ENCODE assay signal across 1 cellular context in genomic region chr4:3354455-3354811, GRCh38.
A peak's percentile ranks its signal among the peaks of the same experiment; 100 is the strongest.
TF ChIP-seq lines count a peak whose summit lies in the region.

No MANE protein-coding gene starts in this region.

TF ChIP-seq in HepG2, 621 proteins besides CTCF, POLR2A, EP300 and RAD21 (continued from another document and continues in another):
- TF ChIP-seq ZNF747 (CRISPR knock-in tag; IDR thresholded peaks at IDR 0.05; ENCODE audit: borderline replicate concordance) (no peak; the same call in 1 of the 2 replicates), ZNF563 (CRISPR knock-in tag; IDR thresholded peaks at IDR 0.05) (no peak), BRD4 (CRISPR knock-in tag; IDR thresholded peaks at IDR 0.05) (peak; percentile 77; the same call in 1 of the 2 replicates), ZNF552 (CRISPR knock-in tag; IDR thresholded peaks at IDR 0.05; ENCODE audit: borderline replicate concordance) (no peak), MTERF4 (CRISPR knock-in tag; IDR thresholded peaks at IDR 0.05) (no peak), CCDC6 (CRISPR knock-in tag; IDR thresholded peaks at IDR 0.05) (peak; percentile 67; the same call in 1 of the 2 replicates), HOXA7 (CRISPR knock-in tag; IDR thresholded peaks at IDR 0.05) (no peak), HIVEP1 (CRISPR knock-in tag; IDR thresholded peaks at IDR 0.05) (no peak), ZNF562 (CRISPR knock-in tag; IDR thresholded peaks at IDR 0.05; ENCODE audit: borderline replicate concordance) (no peak), SP140L (CRISPR knock-in tag; IDR thresholded peaks at IDR 0.05; ENCODE audit: borderline replicate concordance) (no peak), PCBP2 (optimal IDR thresholded peaks at IDR 0.05; ENCODE audit: low read depth, low read length, poor library complexity, severe bottlenecking) (no peak), RFX5 (IDR thresholded peaks at IDR 0.05; ENCODE audit: low read depth, low read length) (no peak), SKI (IDR thresholded peaks at IDR 0.05; ENCODE audit: partially characterized antibody) (peak; percentile 52), SETDB1 (CRISPR knock-in tag; IDR thresholded peaks at IDR 0.05; ENCODE audit: borderline replicate concordance) (no peak), ZNF496 (CRISPR knock-in tag; IDR thresholded peaks at IDR 0.05; ENCODE audit: insufficient replicate concordance) (no peak), HNF4G (IDR thresholded peaks at IDR 0.05; ENCODE audit: borderline replicate concordance, low read depth, low read length) (peak; percentile 93), HNF4G (CRISPR knock-in tag; IDR thresholded peaks at IDR 0.05; ENCODE audit: borderline replicate concordance, low read depth) (peak; percentile 64; the same call in 1 of the 2 replicates), CEBPB (IDR thresholded peaks at IDR 0.05; ENCODE audit: borderline replicate concordance, low read depth, low read length) (peak; percentile 99), MEIS2 (CRISPR knock-in tag; IDR thresholded peaks at IDR 0.05) (no peak), ZNF629 (CRISPR knock-in tag; conservative IDR thresholded peaks at IDR 0.05) (no peak; the same call in 1 of the 2 replicates), ZNF274 (CRISPR knock-in tag; IDR thresholded peaks at IDR 0.05) (no peak), JUND (CRISPR knock-in tag; IDR thresholded peaks at IDR 0.05) (no peak), PRMT3 (CRISPR knock-in tag; IDR thresholded peaks at IDR 0.05; ENCODE audit: borderline replicate concordance, low read depth) (no peak), AFF4 (CRISPR knock-in tag; IDR thresholded peaks at IDR 0.05) (no peak), MAZ (IDR thresholded peaks at IDR 0.05; ENCODE audit: borderline replicate concordance, low read depth, low read length) (no peak), MAZ (CRISPR knock-in tag; IDR thresholded peaks at IDR 0.05; ENCODE audit: low read depth) (peak; percentile 10; the same call in 1 of the 2 replicates), DBP (CRISPR knock-in tag; IDR thresholded peaks at IDR 0.05; ENCODE audit: not compliant biosample characterization) (no peak), ZNF546 (CRISPR knock-in tag; conservative IDR thresholded peaks at IDR 0.05) (no peak), ZXDC (CRISPR knock-in tag; IDR thresholded peaks at IDR 0.05) (no peak), TCF7L2 (IDR thresholded peaks at IDR 0.05; ENCODE audit: low read depth, low read length) (no peak), SMAD3 (CRISPR knock-in tag; IDR thresholded peaks at IDR 0.05) (peak; percentile 87; the same call in 1 of the 2 replicates), CBX5 (CRISPR knock-in tag; IDR thresholded peaks at IDR 0.05; ENCODE audit: borderline replicate concordance) (peak; percentile 79), TMF1 (CRISPR knock-in tag; IDR thresholded peaks at IDR 0.05; ENCODE audit: low read depth) (no peak), MXI1 (IDR thresholded peaks at IDR 0.05; ENCODE audit: borderline replicate concordance, low read depth, low read length) (no peak), ZNF768 (CRISPR knock-in tag; IDR thresholded peaks at IDR 0.05) (no peak), ZBTB20 (CRISPR knock-in tag; IDR thresholded peaks at IDR 0.05; ENCODE audit: borderline replicate concordance, low read depth) (peak; percentile 100), ZNF660 (CRISPR knock-in tag; IDR thresholded peaks at IDR 0.05; ENCODE audit: borderline replicate concordance, low read depth) (no peak), ZFX (CRISPR knock-in tag; IDR thresholded peaks at IDR 0.05; ENCODE audit: low read depth) (peak; percentile 46; the same call in 1 of the 2 replicates), ZNF7 (CRISPR knock-in tag; IDR thresholded peaks at IDR 0.05) (peak; percentile 45; the same call in 1 of the 2 replicates)
- TF ChIP-seq, protein P1, sequence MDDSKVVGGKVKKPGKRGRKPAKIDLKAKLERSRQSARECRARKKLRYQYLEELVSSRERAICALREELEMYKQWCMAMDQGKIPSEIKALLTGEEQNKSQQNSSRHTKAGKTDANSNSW (CRISPR knock-in tag; IDR thresholded peaks at IDR 0.05; ENCODE audit: borderline replicate concordance) = no peak
- TF ChIP-seq, protein P2, sequence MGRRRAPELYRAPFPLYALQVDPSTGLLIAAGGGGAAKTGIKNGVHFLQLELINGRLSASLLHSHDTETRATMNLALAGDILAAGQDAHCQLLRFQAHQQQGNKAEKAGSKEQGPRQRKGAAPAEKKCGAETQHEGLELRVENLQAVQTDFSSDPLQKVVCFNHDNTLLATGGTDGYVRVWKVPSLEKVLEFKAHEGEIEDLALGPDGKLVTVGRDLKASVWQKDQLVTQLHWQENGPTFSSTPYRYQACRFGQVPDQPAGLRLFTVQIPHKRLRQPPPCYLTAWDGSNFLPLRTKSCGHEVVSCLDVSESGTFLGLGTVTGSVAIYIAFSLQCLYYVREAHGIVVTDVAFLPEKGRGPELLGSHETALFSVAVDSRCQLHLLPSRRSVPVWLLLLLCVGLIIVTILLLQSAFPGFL (CRISPR knock-in tag; IDR thresholded peaks at IDR 0.05) = no peak
- TF ChIP-seq, protein P3, sequence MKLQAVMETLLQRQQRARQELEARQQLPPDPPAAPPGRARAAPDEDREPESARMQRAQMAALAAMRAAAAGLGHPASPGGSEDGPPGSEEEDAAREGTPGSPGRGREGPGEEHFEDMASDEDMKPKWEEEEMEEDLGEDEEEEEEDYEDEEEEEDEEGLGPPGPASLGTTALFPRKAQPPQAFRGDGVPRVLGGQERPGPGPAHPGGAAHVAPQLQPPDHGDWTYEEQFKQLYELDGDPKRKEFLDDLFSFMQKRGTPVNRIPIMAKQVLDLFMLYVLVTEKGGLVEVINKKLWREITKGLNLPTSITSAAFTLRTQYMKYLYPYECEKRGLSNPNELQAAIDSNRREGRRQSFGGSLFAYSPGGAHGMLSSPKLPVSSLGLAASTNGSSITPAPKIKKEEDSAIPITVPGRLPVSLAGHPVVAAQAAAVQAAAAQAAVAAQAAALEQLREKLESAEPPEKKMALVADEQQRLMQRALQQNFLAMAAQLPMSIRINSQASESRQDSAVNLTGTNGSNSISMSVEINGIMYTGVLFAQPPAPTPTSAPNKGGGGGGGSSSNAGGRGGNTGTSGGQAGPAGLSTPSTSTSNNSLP (IDR thresholded peaks at IDR 0.05; ENCODE audit: low read depth, low read length) = peak; percentile 94
- TF ChIP-seq, protein P4, sequence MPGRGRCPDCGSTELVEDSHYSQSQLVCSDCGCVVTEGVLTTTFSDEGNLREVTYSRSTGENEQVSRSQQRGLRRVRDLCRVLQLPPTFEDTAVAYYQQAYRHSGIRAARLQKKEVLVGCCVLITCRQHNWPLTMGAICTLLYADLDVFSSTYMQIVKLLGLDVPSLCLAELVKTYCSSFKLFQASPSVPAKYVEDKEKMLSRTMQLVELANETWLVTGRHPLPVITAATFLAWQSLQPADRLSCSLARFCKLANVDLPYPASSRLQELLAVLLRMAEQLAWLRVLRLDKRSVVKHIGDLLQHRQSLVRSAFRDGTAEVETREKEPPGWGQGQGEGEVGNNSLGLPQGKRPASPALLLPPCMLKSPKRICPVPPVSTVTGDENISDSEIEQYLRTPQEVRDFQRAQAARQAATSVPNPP (CRISPR knock-in tag; IDR thresholded peaks at IDR 0.05) = no peak
- TF ChIP-seq, protein P5, sequence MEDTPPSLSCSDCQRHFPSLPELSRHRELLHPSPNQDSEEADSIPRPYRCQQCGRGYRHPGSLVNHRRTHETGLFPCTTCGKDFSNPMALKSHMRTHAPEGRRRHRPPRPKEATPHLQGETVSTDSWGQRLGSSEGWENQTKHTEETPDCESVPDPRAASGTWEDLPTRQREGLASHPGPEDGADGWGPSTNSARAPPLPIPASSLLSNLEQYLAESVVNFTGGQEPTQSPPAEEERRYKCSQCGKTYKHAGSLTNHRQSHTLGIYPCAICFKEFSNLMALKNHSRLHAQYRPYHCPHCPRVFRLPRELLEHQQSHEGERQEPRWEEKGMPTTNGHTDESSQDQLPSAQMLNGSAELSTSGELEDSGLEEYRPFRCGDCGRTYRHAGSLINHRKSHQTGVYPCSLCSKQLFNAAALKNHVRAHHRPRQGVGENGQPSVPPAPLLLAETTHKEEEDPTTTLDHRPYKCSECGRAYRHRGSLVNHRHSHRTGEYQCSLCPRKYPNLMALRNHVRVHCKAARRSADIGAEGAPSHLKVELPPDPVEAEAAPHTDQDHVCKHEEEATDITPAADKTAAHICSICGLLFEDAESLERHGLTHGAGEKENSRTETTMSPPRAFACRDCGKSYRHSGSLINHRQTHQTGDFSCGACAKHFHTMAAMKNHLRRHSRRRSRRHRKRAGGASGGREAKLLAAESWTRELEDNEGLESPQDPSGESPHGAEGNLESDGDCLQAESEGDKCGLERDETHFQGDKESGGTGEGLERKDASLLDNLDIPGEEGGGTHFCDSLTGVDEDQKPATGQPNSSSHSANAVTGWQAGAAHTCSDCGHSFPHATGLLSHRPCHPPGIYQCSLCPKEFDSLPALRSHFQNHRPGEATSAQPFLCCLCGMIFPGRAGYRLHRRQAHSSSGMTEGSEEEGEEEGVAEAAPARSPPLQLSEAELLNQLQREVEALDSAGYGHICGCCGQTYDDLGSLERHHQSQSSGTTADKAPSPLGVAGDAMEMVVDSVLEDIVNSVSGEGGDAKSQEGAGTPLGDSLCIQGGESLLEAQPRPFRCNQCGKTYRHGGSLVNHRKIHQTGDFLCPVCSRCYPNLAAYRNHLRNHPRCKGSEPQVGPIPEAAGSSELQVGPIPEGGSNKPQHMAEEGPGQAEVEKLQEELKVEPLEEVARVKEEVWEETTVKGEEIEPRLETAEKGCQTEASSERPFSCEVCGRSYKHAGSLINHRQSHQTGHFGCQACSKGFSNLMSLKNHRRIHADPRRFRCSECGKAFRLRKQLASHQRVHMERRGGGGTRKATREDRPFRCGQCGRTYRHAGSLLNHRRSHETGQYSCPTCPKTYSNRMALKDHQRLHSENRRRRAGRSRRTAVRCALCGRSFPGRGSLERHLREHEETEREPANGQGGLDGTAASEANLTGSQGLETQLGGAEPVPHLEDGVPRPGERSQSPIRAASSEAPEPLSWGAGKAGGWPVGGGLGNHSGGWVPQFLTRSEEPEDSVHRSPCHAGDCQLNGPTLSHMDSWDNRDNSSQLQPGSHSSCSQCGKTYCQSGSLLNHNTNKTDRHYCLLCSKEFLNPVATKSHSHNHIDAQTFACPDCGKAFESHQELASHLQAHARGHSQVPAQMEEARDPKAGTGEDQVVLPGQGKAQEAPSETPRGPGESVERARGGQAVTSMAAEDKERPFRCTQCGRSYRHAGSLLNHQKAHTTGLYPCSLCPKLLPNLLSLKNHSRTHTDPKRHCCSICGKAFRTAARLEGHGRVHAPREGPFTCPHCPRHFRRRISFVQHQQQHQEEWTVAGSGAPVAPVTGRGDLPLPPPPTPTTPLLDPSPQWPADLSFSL (CRISPR knock-in tag; IDR thresholded peaks at IDR 0.05) = no peak
